ENCODE assay signal across 13 cellular contexts in genomic region chr10:117535045-117535751, GRCh38. TPM values are rescaled to one million over a fixed set of nuclear protein-coding genes. Genes with fewer than 3 reads are reported as not detected.
DNase-seq lines count a peak whose midpoint lies in the region; ATAC-seq and TF ChIP-seq lines count a peak whose summit lies in the region.
"Had no signal": no experiment of that assay in that cellular context is flagged by ENCODE, and none has a peak within 500 bp of the region (broad histone marks: within the 10 kb centered on the region; RNA-seq: fewer than 3 reads in every experiment).

No MANE protein-coding gene starts in this region.

- WGBS in esophagus muscularis mucosa, result 0% methylated on average over 2 of the region's 62 CpGs

- peaks cover 100% of the 10 kb centered on the region for H3K27me3 Mint-ChIP-seq in nephron progenitor cell (ENCODE audit: low read depth, poor library complexity)

- H3K36me3 ChIP-seq in cardiac muscle cell (no peaks in the 10 kb centered on the region), esophagus muscularis mucosa (no peaks in the 10 kb centered on the region), uterus (no peaks in the 10 kb centered on the region)
- H3K36me3 ChIP-seq: spleen had no signal

- no peaks in the 10 kb centered on the region for H3K9me3 ChIP-seq in cardiac muscle cell (ENCODE audit: low read depth)
- H3K9me3 ChIP-seq in esophagus muscularis mucosa, result no peaks in the 10 kb centered on the region
- no peaks in the 10 kb centered on the region for H3K9me3 ChIP-seq in uterus
- H3K9me3 ChIP-seq: spleen had no signal

- intact Hi-C loops in Right ventricle myocardium inferior (cut with DNase I) (loop anchor here (10.0 kb wide), 1 partner anchor 570 kb away; no protein-coding TSS in a partner anchor), esophagus muscularis mucosa (cut with DNase I) (loop anchor here (5.0 kb wide), 1 partner anchor 707 kb away; no protein-coding TSS in a partner anchor), uterus (cut with DNase I; ENCODE audit: low total_unique reads) (no loop called here)

- H3K9me3 Mint-ChIP-seq in nephron progenitor cell, result no peaks in the 10 kb centered on the region

- H3K27me3 ChIP-seq in cardiac muscle cell (peaks cover 100% of the 10 kb centered on the region), esophagus muscularis mucosa (peaks cover 0 to 100% (median 74%) of the 10 kb centered on the region in 4 donors), uterus (no peaks in the 10 kb centered on the region)

- peaks cover 6% of the 10 kb centered on the region for H3K4me1 ChIP-seq in cardiac muscle cell (ENCODE audit: low read depth)
- H3K4me1 ChIP-seq in esophagus muscularis mucosa, result peaks cover 20 to 55% (median 49%) of the 10 kb centered on the region in 4 donors
- H3K4me1 ChIP-seq in uterus, result peaks cover 0 to 3% of the 10 kb centered on the region in 2 donors

- no peak overlapping the region for H3K27ac Mint-ChIP-seq in nephron progenitor cell

- DNase-seq in cardiac muscle cell (ENCODE audit: low read depth in 1 of 2, low spot score in 1 of 2), result no peak
- no peak for DNase-seq in Right ventricle myocardium inferior (ENCODE audit: missing footprints)
- DNase-seq in esophagus muscularis mucosa (ENCODE audit: extremely low spot score), result no peak
- DNase-seq in nephron progenitor cell, result peak; percentile 64
- peak; percentile 43 to 56 for DNase-seq in uterus
- no peak for DNase-seq in left lobe of liver (ENCODE audit: low spot score)
- DNase-seq in putamen (ENCODE audit: low spot score), result no peak
- DNase-seq: AML-193; NCI-H187 treated with DMSO at 0.1 percent for 48 hours; spleen; stimulated activated naive CD4-positive, alpha-beta T cell had no signal

- no peak for TF ChIP-seq EP300 in esophagus muscularis mucosa (IDR thresholded peaks at IDR 0.05)

- no peak for ATAC-seq in Right ventricle myocardium inferior
- ATAC-seq in left lobe of liver, result no peak
- no peak for ATAC-seq in GM21447 (IDR thresholded peaks at IDR 0.05; ENCODE audit: unreplicated experiment)

- H3K27ac ChIP-seq in cardiac muscle cell (no peak overlapping the region), esophagus muscularis mucosa (replicated peaks in 1 of 4) (no peak overlapping the region), uterus (peak overlapping the region; percentile 98)
- H3K27ac ChIP-seq: spleen had no signal

- TF ChIP-seq CTCF in cardiac muscle cell (IDR thresholded peaks at IDR 0.05; ENCODE audit: low read depth, low read length) (no peak), esophagus muscularis mucosa (IDR thresholded peaks at IDR 0.05) (no peak), nephron progenitor cell (IDR thresholded peaks at IDR 0.05) (no peak), uterus (IDR thresholded peaks at IDR 0.05) (peak in 1 of 4 experiments; percentile 37)

- H3K4me3 ChIP-seq in cardiac muscle cell, result peak overlapping the region; percentile 28
- peak overlapping the region; percentile 26 to 50 (median 37) for H3K4me3 ChIP-seq in esophagus muscularis mucosa
- H3K4me3 ChIP-seq in uterus, result peak overlapping the region; percentile 37 to 46

- H3K4me3 Mint-ChIP-seq in nephron progenitor cell, result peak overlapping the region; percentile 80

- no peak for TF ChIP-seq POLR2A in esophagus muscularis mucosa (IDR thresholded peaks at IDR 0.05; ENCODE audit: low read depth)
- peak in 1 of 2 donors; percentile 44 for TF ChIP-seq POLR2A in uterus (IDR thresholded peaks at IDR 0.05)

- no peaks in the 10 kb centered on the region for H3K36me3 Mint-ChIP-seq in nephron progenitor cell (ENCODE audit: low read depth)

- peaks cover 33% of the 10 kb centered on the region for H3K4me1 Mint-ChIP-seq in nephron progenitor cell

RNA-seq across cellular contexts. Expression of gene EMX2, which starts 7.3 kb away (rescaled TPM):
- total RNA-seq in cardiac muscle cell (not detected in 2 replicates), Right ventricle myocardium inferior (not detected), esophagus muscularis mucosa (under 1 TPM in 2 of 4 donors, not detected in 2; 0.52 to 0.71 TPM), uterus (100 to 1,000 TPM in 1 of 4 donors, 10 to 100 TPM in 2, 1 to 10 TPM in 1; 6.7 to 154 (median 17.1) TPM), left lobe of liver (not detected)
- polyA plus RNA-seq in cardiac muscle cell, result not detected in 2 replicates
- total RNA-seq: H4, spleen had no signal

Comparison
In these comparisons a context has a peak if more than half of its experiments do, and no peak if none do; other contexts are left out.
1. DNase-seq: peak in nephron progenitor cell (single experiment) and uterus (2 of 2); none in cardiac muscle cell (0 of 2), Right ventricle myocardium inferior (single experiment), esophagus muscularis mucosa (single experiment), left lobe of liver (single experiment) and putamen (single experiment).
2. H3K27ac ChIP-seq: peak in uterus (2 of 2); none in cardiac muscle cell (single experiment) and esophagus muscularis mucosa (0 of 4).
3. Peak in every context shown above with its lines, with median percentiles within 50 percentile points of each other: H3K4me3 ChIP-seq.